ENCODE assay signal across 11 cellular contexts in genomic region chr11:62558669-62559068, GRCh38. TPM values are rescaled to one million over a fixed set of nuclear protein-coding genes. Genes with fewer than 3 reads are reported as not detected.
DNase-seq lines count a peak whose midpoint lies in the region; ATAC-seq, FAIRE-seq and TF ChIP-seq lines count a peak whose summit lies in the region.
"Had no signal": no experiment of that assay in that cellular context is flagged by ENCODE, and none has a peak within 500 bp of the region (broad histone marks: within the 10 kb centered on the region; RNA-seq: fewer than 3 reads in every experiment).

No MANE protein-coding gene starts in this region.

- intact Hi-C loops in vagina (cut with DNase I) = no loop called here

- no peak for TF ChIP-seq POLR2A in vagina (IDR thresholded peaks at IDR 0.05)

- no peaks in the 10 kb centered on the region for H3K27me3 Mint-ChIP-seq in stimulated activated naive CD8-positive, alpha-beta T cell treated with anti-CD3 and anti-CD28 coated beads, Interleukin-15, Interleukin-2, amounts not matched to agents 100 ng/mL and 50 ng/mL, for 24 hours
- H3K27me3 Mint-ChIP-seq in stimulated activated naive CD8-positive, alpha-beta T cell treated with anti-CD3 and anti-CD28 coated beads, Interleukin-15, amount 100 ng/mL, for 72 hours = no peaks in the 10 kb centered on the region
- H3K27me3 Mint-ChIP-seq in T-helper 17 cell = no peaks in the 10 kb centered on the region
- H3K27me3 Mint-ChIP-seq in memory B cell = no peaks in the 10 kb centered on the region

- peaks cover 90% of the 10 kb centered on the region for H3K4me1 Mint-ChIP-seq in stimulated activated naive CD8-positive, alpha-beta T cell treated with anti-CD3 and anti-CD28 coated beads, Interleukin-15, Interleukin-2, amounts not matched to agents 100 ng/mL and 50 ng/mL, for 24 hours (ENCODE audit: low read depth)
- H3K4me1 Mint-ChIP-seq in stimulated activated naive CD8-positive, alpha-beta T cell treated with anti-CD3 and anti-CD28 coated beads, Interleukin-15, amount 100 ng/mL, for 72 hours = peaks cover 92% of the 10 kb centered on the region
- H3K4me1 Mint-ChIP-seq in T-helper 17 cell (peaks cover 55% of the 10 kb centered on the region), memory B cell (peaks cover 42% of the 10 kb centered on the region)

- peaks cover 69% of the 10 kb centered on the region for H3K36me3 Mint-ChIP-seq in stimulated activated naive CD8-positive, alpha-beta T cell treated with anti-CD3 and anti-CD28 coated beads, Interleukin-15, Interleukin-2, amounts not matched to agents 100 ng/mL and 50 ng/mL, for 24 hours (ENCODE audit: low read depth)
- peaks cover 3% of the 10 kb centered on the region for H3K36me3 Mint-ChIP-seq in T-helper 17 cell (ENCODE audit: low read depth)
- peaks cover 21% of the 10 kb centered on the region for H3K36me3 Mint-ChIP-seq in memory B cell

- 81 to 92% (median 83%) methylated on average over 9 of the region's 9 CpGs for WGBS in small intestine, 3 donors

- ATAC-seq in stimulated activated naive CD8-positive, alpha-beta T cell treated with anti-CD3 and anti-CD28 coated beads, Interleukin-15, amount 100 ng/mL, for 72 hours = no peak
- ATAC-seq in T-helper 17 cell = no peak
- no peak for ATAC-seq in memory B cell (ENCODE audit: low read depth)

- no peaks in the 10 kb centered on the region for H3K9me3 ChIP-seq in T-helper 17 cell (ENCODE audit: control insufficient read depth, low read length, poor library complexity, severe bottlenecking)
- no peaks in the 10 kb centered on the region for H3K9me3 ChIP-seq in vagina
- no peaks in the 10 kb centered on the region for H3K9me3 ChIP-seq in small intestine (ENCODE audit: control insufficient read depth, low read depth)

- no peak for TF ChIP-seq CTCF in vagina (IDR thresholded peaks at IDR 0.05)

- no peaks in the 10 kb centered on the region for H3K27me3 ChIP-seq in vagina
- H3K27me3 ChIP-seq in small intestine (ENCODE audit: control insufficient read depth in 2 of 2, insufficient read depth in 2 of 2, low read length in 2 of 2) = no peaks in the 10 kb centered on the region

- no peak for DNase-seq in stimulated activated naive CD8-positive, alpha-beta T cell treated with anti-CD3 and anti-CD28 coated beads, Interleukin-15, amount 100 ng/mL, for 72 hours
- DNase-seq in T-helper 17 cell (no peak), memory B cell (ENCODE audit: low spot score in 2 of 2) (no peak), vagina (ENCODE audit: extremely low spot score in 2 of 2) (no peak), NCI-H774 (lab: John Stamatoyannopoulos, UW) (no peak), 8988T (no peak), small intestine (no peak)
- DNase-seq: anterior cingulate cortex, NCI-H1048, NCI-H748 treated with DMSO at 0.1 percent for 48 hours had no signal

- H3K27ac Mint-ChIP-seq in stimulated activated naive CD8-positive, alpha-beta T cell treated with anti-CD3 and anti-CD28 coated beads, Interleukin-15, Interleukin-2, amounts not matched to agents 100 ng/mL and 50 ng/mL, for 24 hours = peak overlapping the region; percentile 96
- no peak overlapping the region for H3K27ac Mint-ChIP-seq in stimulated activated naive CD8-positive, alpha-beta T cell treated with anti-CD3 and anti-CD28 coated beads, Interleukin-15, amount 100 ng/mL, for 72 hours
- H3K27ac Mint-ChIP-seq in T-helper 17 cell (peak overlapping the region; percentile 100), memory B cell (peak overlapping the region; percentile 100)

- H3K4me3 Mint-ChIP-seq in stimulated activated naive CD8-positive, alpha-beta T cell treated with anti-CD3 and anti-CD28 coated beads, Interleukin-15, Interleukin-2, amounts not matched to agents 100 ng/mL and 50 ng/mL, for 24 hours = no peak overlapping the region
- H3K4me3 Mint-ChIP-seq in stimulated activated naive CD8-positive, alpha-beta T cell treated with anti-CD3 and anti-CD28 coated beads, Interleukin-15, amount 100 ng/mL, for 72 hours = no peak overlapping the region
- H3K4me3 Mint-ChIP-seq in T-helper 17 cell (no peak overlapping the region), memory B cell (no peak overlapping the region)

- no peaks in the 10 kb centered on the region for H3K9me3 Mint-ChIP-seq in stimulated activated naive CD8-positive, alpha-beta T cell treated with anti-CD3 and anti-CD28 coated beads, Interleukin-15, Interleukin-2, amounts not matched to agents 100 ng/mL and 50 ng/mL, for 24 hours
- no peaks in the 10 kb centered on the region for H3K9me3 Mint-ChIP-seq in stimulated activated naive CD8-positive, alpha-beta T cell treated with anti-CD3 and anti-CD28 coated beads, Interleukin-15, amount 100 ng/mL, for 72 hours
- H3K9me3 Mint-ChIP-seq in memory B cell = no peaks in the 10 kb centered on the region

- H3K4me3 ChIP-seq in vagina = no peak overlapping the region
- H3K4me3 ChIP-seq in small intestine (ENCODE audit: low read depth in 1 of 2, low read length in 2 of 2) = no peak overlapping the region

- H3K27ac ChIP-seq in vagina (peak overlapping the region; percentile 98), small intestine (ENCODE audit: low read depth in 1 of 2, low read length in 1 of 2) (peak overlapping the region in 1 of 2 donors; percentile 60)

- H3K36me3 ChIP-seq in vagina (peaks cover 0 to 33% of the 10 kb centered on the region in 2 donors), small intestine (ENCODE audit: control insufficient read depth in 2 of 2, insufficient read depth in 2 of 2, low read length in 2 of 2) (peaks cover 4 to 5% of the 10 kb centered on the region in 2 donors)

- H3K4me1 ChIP-seq in vagina (peaks cover 77% of the 10 kb centered on the region), small intestine (ENCODE audit: control insufficient read depth in 2 of 2, insufficient read depth in 1 of 2, low read depth in 1 of 2, low read length in 1 of 2) (peaks cover 8 to 28% of the 10 kb centered on the region in 2 donors)

- no peak for FAIRE-seq in small intestine (lab: Jason Lieb, UNC)

RNA-seq across cellular contexts. Expression of gene AHNAK, which starts 12.1 kb away (rescaled TPM):
- total RNA-seq in T-helper 17 cell (100 to 1,000 TPM; 692 to 863 TPM), vagina (828 TPM)
- 100 to 1,000 TPM in 1 of 3 donors, 10 to 100 TPM in 2; 72.1 to 110 (median 74.0) TPM for polyA plus RNA-seq in small intestine

RNA-seq across cellular contexts. Expression of gene EEF1G, which starts 15.0 kb away (rescaled TPM):
- total RNA-seq in T-helper 17 cell = 1,000 to 10,000 TPM; 1,954 to 1,984 TPM
- 1,183 TPM for total RNA-seq in vagina
- polyA plus RNA-seq in small intestine = 1,000 to 10,000 TPM; 1,124 to 2,500 (median 1,741) TPM

RNA-seq across cellular contexts. Expression of gene TUT1, which starts 32.7 kb away (rescaled TPM):
- total RNA-seq in T-helper 17 cell (10 to 100 TPM; 20.9 to 23.2 TPM), vagina (12.0 TPM)
- 10 to 100 TPM in 2 of 3 donors, 1 to 10 TPM in 1; 7.8 to 20.1 (median 13.7) TPM for polyA plus RNA-seq in small intestine

RNA-seq across cellular contexts. Expression of gene MTA2, which starts 43.0 kb away (rescaled TPM):
- total RNA-seq in T-helper 17 cell (100 to 1,000 TPM; 140 to 175 TPM), vagina (96.3 TPM)
- polyA plus RNA-seq in small intestine = 10 to 100 TPM; 40.5 to 64.7 (median 40.9) TPM

RNA-seq across cellular contexts. Expression of gene EML3, which starts 53.9 kb away (rescaled TPM):
- total RNA-seq in T-helper 17 cell (100 to 1,000 TPM; 169 to 174 TPM), vagina (69.0 TPM)
- 10 to 100 TPM; 28.8 to 46.2 (median 42.3) TPM for polyA plus RNA-seq in small intestine

Comparison
In these comparisons a context has a peak if more than half of its experiments do, and no peak if none do; other contexts are left out.
1. H3K27ac Mint-ChIP-seq: peak in stimulated activated naive CD8-positive, alpha-beta T cell treated with anti-CD3 and anti-CD28 coated beads, Interleukin-15, Interleukin-2, amounts not matched to agents 100 ng/mL and 50 ng/mL, for 24 hours (single experiment), T-helper 17 cell (single experiment) and memory B cell (single experiment); none in stimulated activated naive CD8-positive, alpha-beta T cell treated with anti-CD3 and anti-CD28 coated beads, Interleukin-15, amount 100 ng/mL, for 72 hours (0 of 2).